2 cellular contexts compared by ENCODE assay signal in genomic region chr5:181197326-181197951, GRCh38.
TF ChIP-seq lines count a peak whose summit lies in the region.

No MANE protein-coding gene starts in this region.

TF ChIP-seq in GM23338, 12 proteins besides CTCF, POLR2A, EP300 and RAD21:
- TF ChIP-seq, protein P1, sequence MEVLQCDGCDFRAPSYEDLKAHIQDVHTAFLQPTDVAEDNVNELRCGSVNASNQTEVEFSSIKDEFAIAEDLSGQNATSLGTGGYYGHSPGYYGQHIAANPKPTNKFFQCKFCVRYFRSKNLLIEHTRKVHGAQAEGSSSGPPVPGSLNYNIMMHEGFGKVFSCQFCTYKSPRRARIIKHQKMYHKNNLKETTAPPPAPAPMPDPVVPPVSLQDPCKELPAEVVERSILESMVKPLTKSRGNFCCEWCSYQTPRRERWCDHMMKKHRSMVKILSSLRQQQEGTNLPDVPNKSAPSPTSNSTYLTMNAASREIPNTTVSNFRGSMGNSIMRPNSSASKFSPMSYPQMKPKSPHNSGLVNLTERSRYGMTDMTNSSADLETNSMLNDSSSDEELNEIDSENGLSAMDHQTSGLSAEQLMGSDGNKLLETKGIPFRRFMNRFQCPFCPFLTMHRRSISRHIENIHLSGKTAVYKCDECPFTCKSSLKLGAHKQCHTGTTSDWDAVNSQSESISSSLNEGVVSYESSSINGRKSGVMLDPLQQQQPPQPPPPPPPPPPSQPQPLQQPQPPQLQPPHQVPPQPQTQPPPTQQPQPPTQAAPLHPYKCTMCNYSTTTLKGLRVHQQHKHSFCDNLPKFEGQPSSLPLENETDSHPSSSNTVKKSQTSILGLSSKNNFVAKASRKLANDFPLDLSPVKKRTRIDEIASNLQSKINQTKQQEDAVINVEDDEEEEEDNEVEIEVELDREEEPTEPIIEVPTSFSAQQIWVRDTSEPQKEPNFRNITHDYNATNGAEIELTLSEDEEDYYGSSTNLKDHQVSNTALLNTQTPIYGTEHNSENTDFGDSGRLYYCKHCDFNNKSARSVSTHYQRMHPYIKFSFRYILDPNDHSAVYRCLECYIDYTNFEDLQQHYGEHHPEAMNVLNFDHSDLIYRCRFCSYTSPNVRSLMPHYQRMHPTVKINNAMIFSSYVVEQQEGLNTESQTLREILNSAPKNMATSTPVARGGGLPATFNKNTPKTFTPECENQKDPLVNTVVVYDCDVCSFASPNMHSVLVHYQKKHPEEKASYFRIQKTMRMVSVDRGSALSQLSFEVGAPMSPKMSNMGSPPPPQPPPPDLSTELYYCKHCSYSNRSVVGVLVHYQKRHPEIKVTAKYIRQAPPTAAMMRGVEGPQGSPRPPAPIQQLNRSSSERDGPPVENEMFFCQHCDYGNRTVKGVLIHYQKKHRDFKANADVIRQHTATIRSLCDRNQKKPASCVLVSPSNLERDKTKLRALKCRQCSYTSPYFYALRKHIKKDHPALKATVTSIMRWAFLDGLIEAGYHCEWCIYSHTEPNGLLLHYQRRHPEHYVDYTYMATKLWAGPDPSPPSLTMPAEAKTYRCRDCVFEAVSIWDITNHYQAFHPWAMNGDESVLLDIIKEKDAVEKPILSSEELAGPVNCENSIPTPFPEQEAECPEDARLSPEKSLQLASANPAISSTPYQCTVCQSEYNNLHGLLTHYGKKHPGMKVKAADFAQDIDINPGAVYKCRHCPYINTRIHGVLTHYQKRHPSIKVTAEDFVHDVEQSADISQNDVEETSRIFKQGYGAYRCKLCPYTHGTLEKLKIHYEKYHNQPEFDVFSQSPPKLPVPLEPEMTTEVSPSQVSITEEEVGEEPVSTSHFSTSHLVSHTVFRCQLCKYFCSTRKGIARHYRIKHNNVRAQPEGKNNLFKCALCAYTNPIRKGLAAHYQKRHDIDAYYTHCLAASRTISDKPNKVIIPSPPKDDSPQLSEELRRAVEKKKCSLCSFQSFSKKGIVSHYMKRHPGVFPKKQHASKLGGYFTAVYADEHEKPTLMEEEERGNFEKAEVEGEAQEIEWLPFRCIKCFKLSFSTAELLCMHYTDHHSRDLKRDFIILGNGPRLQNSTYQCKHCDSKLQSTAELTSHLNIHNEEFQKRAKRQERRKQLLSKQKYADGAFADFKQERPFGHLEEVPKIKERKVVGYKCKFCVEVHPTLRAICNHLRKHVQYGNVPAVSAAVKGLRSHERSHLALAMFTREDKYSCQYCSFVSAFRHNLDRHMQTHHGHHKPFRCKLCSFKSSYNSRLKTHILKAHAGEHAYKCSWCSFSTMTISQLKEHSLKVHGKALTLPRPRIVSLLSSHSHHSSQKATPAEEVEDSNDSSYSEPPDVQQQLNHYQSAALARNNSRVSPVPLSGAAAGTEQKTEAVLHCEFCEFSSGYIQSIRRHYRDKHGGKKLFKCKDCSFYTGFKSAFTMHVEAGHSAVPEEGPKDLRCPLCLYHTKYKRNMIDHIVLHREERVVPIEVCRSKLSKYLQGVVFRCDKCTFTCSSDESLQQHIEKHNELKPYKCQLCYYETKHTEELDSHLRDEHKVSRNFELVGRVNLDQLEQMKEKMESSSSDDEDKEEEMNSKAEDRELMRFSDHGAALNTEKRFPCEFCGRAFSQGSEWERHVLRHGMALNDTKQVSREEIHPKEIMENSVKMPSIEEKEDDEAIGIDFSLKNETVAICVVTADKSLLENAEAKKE (CRISPR knock-in tag; IDR thresholded peaks at IDR 0.05), result no peak
- no peak for TF ChIP-seq CREB1 (CRISPR knock-in tag; IDR thresholded peaks at IDR 0.05; ENCODE audit: low read depth)

TF ChIP-seq in WTC11, 78 proteins besides CTCF, POLR2A, EP300 and RAD21 (continued from another document):
- TF ChIP-seq, protein P2, sequence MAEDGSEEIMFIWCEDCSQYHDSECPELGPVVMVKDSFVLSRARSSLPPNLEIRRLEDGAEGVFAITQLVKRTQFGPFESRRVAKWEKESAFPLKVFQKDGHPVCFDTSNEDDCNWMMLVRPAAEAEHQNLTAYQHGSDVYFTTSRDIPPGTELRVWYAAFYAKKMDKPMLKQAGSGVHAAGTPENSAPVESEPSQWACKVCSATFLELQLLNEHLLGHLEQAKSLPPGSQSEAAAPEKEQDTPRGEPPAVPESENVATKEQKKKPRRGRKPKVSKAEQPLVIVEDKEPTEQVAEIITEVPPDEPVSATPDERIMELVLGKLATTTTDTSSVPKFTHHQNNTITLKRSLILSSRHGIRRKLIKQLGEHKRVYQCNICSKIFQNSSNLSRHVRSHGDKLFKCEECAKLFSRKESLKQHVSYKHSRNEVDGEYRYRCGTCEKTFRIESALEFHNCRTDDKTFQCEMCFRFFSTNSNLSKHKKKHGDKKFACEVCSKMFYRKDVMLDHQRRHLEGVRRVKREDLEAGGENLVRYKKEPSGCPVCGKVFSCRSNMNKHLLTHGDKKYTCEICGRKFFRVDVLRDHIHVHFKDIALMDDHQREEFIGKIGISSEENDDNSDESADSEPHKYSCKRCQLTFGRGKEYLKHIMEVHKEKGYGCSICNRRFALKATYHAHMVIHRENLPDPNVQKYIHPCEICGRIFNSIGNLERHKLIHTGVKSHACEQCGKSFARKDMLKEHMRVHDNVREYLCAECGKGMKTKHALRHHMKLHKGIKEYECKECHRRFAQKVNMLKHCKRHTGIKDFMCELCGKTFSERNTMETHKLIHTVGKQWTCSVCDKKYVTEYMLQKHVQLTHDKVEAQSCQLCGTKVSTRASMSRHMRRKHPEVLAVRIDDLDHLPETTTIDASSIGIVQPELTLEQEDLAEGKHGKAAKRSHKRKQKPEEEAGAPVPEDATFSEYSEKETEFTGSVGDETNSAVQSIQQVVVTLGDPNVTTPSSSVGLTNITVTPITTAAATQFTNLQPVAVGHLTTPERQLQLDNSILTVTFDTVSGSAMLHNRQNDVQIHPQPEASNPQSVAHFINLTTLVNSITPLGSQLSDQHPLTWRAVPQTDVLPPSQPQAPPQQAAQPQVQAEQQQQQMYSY (CRISPR knock-in tag; IDR thresholded peaks at IDR 0.05), result no peak
- TF ChIP-seq NFE2L1 (CRISPR knock-in tag; IDR thresholded peaks at IDR 0.05) (no peak), NR3C1 (CRISPR knock-in tag; conservative IDR thresholded peaks at IDR 0.05; ENCODE audit: low read depth) (no peak), TEAD1 (CRISPR knock-in tag; IDR thresholded peaks at IDR 0.05) (no peak), MYBL2 (CRISPR knock-in tag; IDR thresholded peaks at IDR 0.05) (no peak), ZBTB21 (CRISPR knock-in tag; IDR thresholded peaks at IDR 0.05; ENCODE audit: borderline replicate concordance) (no peak), ESRRA (CRISPR knock-in tag; IDR thresholded peaks at IDR 0.05; ENCODE audit: borderline replicate concordance) (no peak), SMAD4 (CRISPR knock-in tag; IDR thresholded peaks at IDR 0.05) (no peak), FOXK1 (CRISPR knock-in tag; IDR thresholded peaks at IDR 0.05) (no peak), ZNF263 (CRISPR knock-in tag; IDR thresholded peaks at IDR 0.05; ENCODE audit: low read depth) (no peak), ZNF317 (CRISPR knock-in tag; IDR thresholded peaks at IDR 0.05; ENCODE audit: borderline replicate concordance, low read depth) (no peak)
- TF ChIP-seq, protein P3, sequence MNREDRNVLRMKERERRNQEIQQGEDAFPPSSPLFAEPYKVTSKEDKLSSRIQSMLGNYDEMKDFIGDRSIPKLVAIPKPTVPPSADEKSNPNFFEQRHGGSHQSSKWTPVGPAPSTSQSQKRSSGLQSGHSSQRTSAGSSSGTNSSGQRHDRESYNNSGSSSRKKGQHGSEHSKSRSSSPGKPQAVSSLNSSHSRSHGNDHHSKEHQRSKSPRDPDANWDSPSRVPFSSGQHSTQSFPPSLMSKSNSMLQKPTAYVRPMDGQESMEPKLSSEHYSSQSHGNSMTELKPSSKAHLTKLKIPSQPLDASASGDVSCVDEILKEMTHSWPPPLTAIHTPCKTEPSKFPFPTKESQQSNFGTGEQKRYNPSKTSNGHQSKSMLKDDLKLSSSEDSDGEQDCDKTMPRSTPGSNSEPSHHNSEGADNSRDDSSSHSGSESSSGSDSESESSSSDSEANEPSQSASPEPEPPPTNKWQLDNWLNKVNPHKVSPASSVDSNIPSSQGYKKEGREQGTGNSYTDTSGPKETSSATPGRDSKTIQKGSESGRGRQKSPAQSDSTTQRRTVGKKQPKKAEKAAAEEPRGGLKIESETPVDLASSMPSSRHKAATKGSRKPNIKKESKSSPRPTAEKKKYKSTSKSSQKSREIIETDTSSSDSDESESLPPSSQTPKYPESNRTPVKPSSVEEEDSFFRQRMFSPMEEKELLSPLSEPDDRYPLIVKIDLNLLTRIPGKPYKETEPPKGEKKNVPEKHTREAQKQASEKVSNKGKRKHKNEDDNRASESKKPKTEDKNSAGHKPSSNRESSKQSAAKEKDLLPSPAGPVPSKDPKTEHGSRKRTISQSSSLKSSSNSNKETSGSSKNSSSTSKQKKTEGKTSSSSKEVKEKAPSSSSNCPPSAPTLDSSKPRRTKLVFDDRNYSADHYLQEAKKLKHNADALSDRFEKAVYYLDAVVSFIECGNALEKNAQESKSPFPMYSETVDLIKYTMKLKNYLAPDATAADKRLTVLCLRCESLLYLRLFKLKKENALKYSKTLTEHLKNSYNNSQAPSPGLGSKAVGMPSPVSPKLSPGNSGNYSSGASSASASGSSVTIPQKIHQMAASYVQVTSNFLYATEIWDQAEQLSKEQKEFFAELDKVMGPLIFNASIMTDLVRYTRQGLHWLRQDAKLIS (CRISPR knock-in tag; IDR thresholded peaks at IDR 0.05; ENCODE audit: borderline replicate concordance), result no peak
- TF ChIP-seq, protein P4, sequence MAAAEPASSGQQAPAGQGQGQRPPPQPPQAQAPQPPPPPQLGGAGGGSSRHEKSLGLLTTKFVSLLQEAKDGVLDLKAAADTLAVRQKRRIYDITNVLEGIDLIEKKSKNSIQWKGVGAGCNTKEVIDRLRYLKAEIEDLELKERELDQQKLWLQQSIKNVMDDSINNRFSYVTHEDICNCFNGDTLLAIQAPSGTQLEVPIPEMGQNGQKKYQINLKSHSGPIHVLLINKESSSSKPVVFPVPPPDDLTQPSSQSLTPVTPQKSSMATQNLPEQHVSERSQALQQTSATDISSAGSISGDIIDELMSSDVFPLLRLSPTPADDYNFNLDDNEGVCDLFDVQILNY (CRISPR knock-in tag; IDR thresholded peaks at IDR 0.05), result no peak
